ENCODE assay signal across 1 cellular context in genomic region chr12:26773313-26774104, GRCh38.
TF ChIP-seq lines count a peak whose summit lies in the region.

No MANE protein-coding gene starts in this region.

TF ChIP-seq in endothelial cell of umbilical vein, 7 proteins besides CTCF, POLR2A, EP300 and RAD21:
- TF ChIP-seq EZH2 (IDR thresholded peaks at IDR 0.05; ENCODE audit: borderline replicate concordance, low read depth, low read length, severe bottlenecking): no peak
- no peak for TF ChIP-seq FOS (IDR thresholded peaks at IDR 0.05; ENCODE audit: borderline replicate concordance, insufficient read depth, low read length)
- TF ChIP-seq MAX (IDR thresholded peaks at IDR 0.05; ENCODE audit: insufficient read depth, insufficient read length): no peak
- no peak for TF ChIP-seq JUN (IDR thresholded peaks at IDR 0.05; ENCODE audit: borderline replicate concordance, insufficient read depth, insufficient read length, low read depth)
